In the genomic region with DNA sequence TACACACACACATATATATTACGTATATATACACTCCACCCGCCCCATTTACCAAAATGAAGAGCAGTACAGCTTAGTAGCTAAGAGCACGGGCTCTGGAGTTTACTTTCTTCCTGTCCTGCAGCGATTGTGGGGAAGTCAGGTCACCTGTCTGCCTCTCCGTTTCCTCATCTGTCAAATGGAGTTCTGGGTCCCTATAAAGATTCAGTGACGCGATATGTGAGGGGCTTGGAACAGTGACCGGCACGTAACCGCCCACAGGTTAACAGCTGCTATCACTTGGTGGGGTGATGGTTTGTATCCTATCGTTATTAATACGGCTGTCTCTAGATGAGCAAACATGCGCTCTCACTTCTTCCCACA, we compare ENCODE assay signal across 1 cellular context.
TF ChIP-seq lines count a peak whose summit lies in the region.

No MANE protein-coding gene starts in this region.

TF ChIP-seq in SK-N-SH, 30 proteins besides CTCF, POLR2A, EP300 and RAD21 (continued from another document):
- TF ChIP-seq, protein P1, sequence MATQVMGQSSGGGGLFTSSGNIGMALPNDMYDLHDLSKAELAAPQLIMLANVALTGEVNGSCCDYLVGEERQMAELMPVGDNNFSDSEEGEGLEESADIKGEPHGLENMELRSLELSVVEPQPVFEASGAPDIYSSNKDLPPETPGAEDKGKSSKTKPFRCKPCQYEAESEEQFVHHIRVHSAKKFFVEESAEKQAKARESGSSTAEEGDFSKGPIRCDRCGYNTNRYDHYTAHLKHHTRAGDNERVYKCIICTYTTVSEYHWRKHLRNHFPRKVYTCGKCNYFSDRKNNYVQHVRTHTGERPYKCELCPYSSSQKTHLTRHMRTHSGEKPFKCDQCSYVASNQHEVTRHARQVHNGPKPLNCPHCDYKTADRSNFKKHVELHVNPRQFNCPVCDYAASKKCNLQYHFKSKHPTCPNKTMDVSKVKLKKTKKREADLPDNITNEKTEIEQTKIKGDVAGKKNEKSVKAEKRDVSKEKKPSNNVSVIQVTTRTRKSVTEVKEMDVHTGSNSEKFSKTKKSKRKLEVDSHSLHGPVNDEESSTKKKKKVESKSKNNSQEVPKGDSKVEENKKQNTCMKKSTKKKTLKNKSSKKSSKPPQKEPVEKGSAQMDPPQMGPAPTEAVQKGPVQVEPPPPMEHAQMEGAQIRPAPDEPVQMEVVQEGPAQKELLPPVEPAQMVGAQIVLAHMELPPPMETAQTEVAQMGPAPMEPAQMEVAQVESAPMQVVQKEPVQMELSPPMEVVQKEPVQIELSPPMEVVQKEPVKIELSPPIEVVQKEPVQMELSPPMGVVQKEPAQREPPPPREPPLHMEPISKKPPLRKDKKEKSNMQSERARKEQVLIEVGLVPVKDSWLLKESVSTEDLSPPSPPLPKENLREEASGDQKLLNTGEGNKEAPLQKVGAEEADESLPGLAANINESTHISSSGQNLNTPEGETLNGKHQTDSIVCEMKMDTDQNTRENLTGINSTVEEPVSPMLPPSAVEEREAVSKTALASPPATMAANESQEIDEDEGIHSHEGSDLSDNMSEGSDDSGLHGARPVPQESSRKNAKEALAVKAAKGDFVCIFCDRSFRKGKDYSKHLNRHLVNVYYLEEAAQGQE (IDR thresholded peaks at IDR 0.05; ENCODE audit: low read depth, low read length): no peak
- TF ChIP-seq, protein P2, sequence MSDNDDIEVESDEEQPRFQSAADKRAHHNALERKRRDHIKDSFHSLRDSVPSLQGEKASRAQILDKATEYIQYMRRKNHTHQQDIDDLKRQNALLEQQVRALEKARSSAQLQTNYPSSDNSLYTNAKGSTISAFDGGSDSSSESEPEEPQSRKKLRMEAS (IDR thresholded peaks at IDR 0.05; ENCODE audit: low read depth): no peak
- no peak for TF ChIP-seq FOSL2 (IDR thresholded peaks at IDR 0.05; ENCODE audit: borderline replicate concordance, low read depth)
- TF ChIP-seq RFX5 (IDR thresholded peaks at IDR 0.05; ENCODE audit: low read length): no peak
- TF ChIP-seq, protein P3, sequence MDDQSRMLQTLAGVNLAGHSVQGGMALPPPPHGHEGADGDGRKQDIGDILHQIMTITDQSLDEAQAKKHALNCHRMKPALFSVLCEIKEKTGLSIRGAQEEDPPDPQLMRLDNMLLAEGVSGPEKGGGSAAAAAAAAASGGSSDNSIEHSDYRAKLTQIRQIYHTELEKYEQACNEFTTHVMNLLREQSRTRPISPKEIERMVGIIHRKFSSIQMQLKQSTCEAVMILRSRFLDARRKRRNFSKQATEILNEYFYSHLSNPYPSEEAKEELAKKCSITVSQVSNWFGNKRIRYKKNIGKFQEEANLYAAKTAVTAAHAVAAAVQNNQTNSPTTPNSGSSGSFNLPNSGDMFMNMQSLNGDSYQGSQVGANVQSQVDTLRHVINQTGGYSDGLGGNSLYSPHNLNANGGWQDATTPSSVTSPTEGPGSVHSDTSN (IDR thresholded peaks at IDR 0.05): no peak
TF ChIP-seq in SK-N-SH: peak in this region for 0.
